Comparison of ENCODE assay signal across 5 cellular contexts in genomic region chr1:42712808-42713207, GRCh38. TPM values are rescaled to one million over a fixed set of nuclear protein-coding genes. Genes with fewer than 3 reads are reported as not detected.
"Had no signal": no experiment of that assay in that cellular context is flagged by ENCODE, and none has a peak within 500 bp of the region (broad histone marks: within the 10 kb centered on the region; RNA-seq: fewer than 3 reads in every experiment).

No MANE protein-coding gene starts in this region.

RNA-seq across cellular contexts. Expression of gene CLDN19, which starts 27.2 kb away (rescaled TPM):
- total RNA-seq: HT-29, HT1080, IMR-90, K562 had no signal
- polyA plus RNA-seq: IgD-negative memory B cell, IMR-90, K562 had no signal
